ENCODE assay signal across 8 cellular contexts in genomic region chr9:77751341-77752091, GRCh38.
DNase-seq lines count a peak whose midpoint lies in the region; ATAC-seq and TF ChIP-seq lines count a peak whose summit lies in the region.

No MANE protein-coding gene starts in this region.

- H3K4me3 Mint-ChIP-seq in activated CD4-positive, alpha-beta T cell treated with anti-CD3 and anti-CD28 coated beads, Interleukin-2, amount 10 ng/mL, durations not matched to agents 7 days and 5 days = no peak overlapping the region
- H3K4me3 Mint-ChIP-seq in naive thymus-derived CD4-positive, alpha-beta T cell = no peak overlapping the region

- peak; percentile 63 for TF ChIP-seq CTCF in epithelial cell of proximal tubule (conservative IDR thresholded peaks at IDR 0.05; ENCODE audit: low read depth, low read length)

- H3K27me3 ChIP-seq in naive thymus-derived CD4-positive, alpha-beta T cell (ENCODE audit: control insufficient read depth in 2 of 2, insufficient read depth in 2 of 2, low read length in 2 of 2) = no peaks in the 10 kb centered on the region

- H3K36me3 ChIP-seq in naive thymus-derived CD4-positive, alpha-beta T cell (ENCODE audit: control insufficient read depth in 2 of 3, insufficient read depth in 3 of 3, low read length in 3 of 3) = no peaks in the 10 kb centered on the region

- H3K9me3 ChIP-seq in naive thymus-derived CD4-positive, alpha-beta T cell (ENCODE audit: control insufficient read depth in 2 of 3, low read length in 3 of 3) = no peaks in the 10 kb centered on the region

- CTCF ChIA-PET in activated CD4-positive, alpha-beta T cell treated with anti-CD3 and anti-CD28 coated beads, Interleukin-2, amount 10 ng/mL, durations not matched to agents 7 days and 5 days (lab: Charles Lee) = interaction anchor here (0.7 to 1.1 kb wide), 5 partner anchors 14 to 318 kb away, joined by 3 to 6 read pairs (median 3); no protein-coding TSS in a partner anchor
- CTCF ChIA-PET in naive thymus-derived CD4-positive, alpha-beta T cell (lab: Charles Lee) = interaction anchor here (0.9 kb wide), 1 partner anchor 13 kb away, joined by 3 read pairs; no protein-coding TSS in a partner anchor

- intact Hi-C loops in naive thymus-derived CD4-positive, alpha-beta T cell (cut with micrococcal nuclease) = loop anchor here (1.0 to 10.0 kb wide), 7 partner anchors 281 to 584 kb away; partner anchors contain the start of gene GNAQ (in 1 of the 2)

- in situ Hi-C loops in SK-MEL-5 (cut with HindIII; ENCODE audit: low pct_unique_long_range_greater_than_20kb, low sequenced_read_pairs) = no loop called here

- H3K4me1 Mint-ChIP-seq in activated CD4-positive, alpha-beta T cell treated with anti-CD3 and anti-CD28 coated beads, Interleukin-2, amount 10 ng/mL, durations not matched to agents 7 days and 5 days = peaks cover 15% of the 10 kb centered on the region
- H3K4me1 Mint-ChIP-seq in naive thymus-derived CD4-positive, alpha-beta T cell = peaks cover 15 to 34% (median 28%) of the 10 kb centered on the region in 7 donors

- H3K36me3 Mint-ChIP-seq in activated CD4-positive, alpha-beta T cell treated with anti-CD3 and anti-CD28 coated beads, Interleukin-2, amount 10 ng/mL, durations not matched to agents 7 days and 5 days (ENCODE audit: low read depth) = peaks cover 3% of the 10 kb centered on the region
- H3K36me3 Mint-ChIP-seq in naive thymus-derived CD4-positive, alpha-beta T cell = peaks cover 3 to 35% (median 12%) of the 10 kb centered on the region in 5 donors

- peak; percentile 42 for DNase-seq in activated CD4-positive, alpha-beta T cell treated with anti-CD3 and anti-CD28 coated beads, Interleukin-2, amount 10 ng/mL, durations not matched to agents 7 days and 5 days
- no peak for DNase-seq in activated CD4-positive, alpha-beta T cell treated with anti-CD3 and anti-CD28 coated beads, Interleukin-2, amount 50 U/mL, for 48 hours
- DNase-seq in MV-4-11 (lab: John Stamatoyannopoulos, UW) = peak; percentile 65
- peak; percentile 85 for DNase-seq in SK-MEL-5 (ENCODE audit: low read depth, low spot score)
- peak; percentile 12 for DNase-seq in epithelial cell of proximal tubule (ENCODE audit: low read depth)
- DNase-seq in naive thymus-derived CD4-positive, alpha-beta T cell = peak in 6 of 9 donors; percentile 4 to 28 (median 22)
- no peak for DNase-seq in GOT3 (lab: John Stamatoyannopoulos, UW)
- DNase-seq in ureter (ENCODE audit: low spot score) = no peak

- no peak overlapping the region for H3K4me3 ChIP-seq in epithelial cell of proximal tubule (ENCODE audit: low read depth, low read length)
- H3K4me3 ChIP-seq in naive thymus-derived CD4-positive, alpha-beta T cell (ENCODE audit: low read length) = no peak overlapping the region

- H3K4me1 ChIP-seq in naive thymus-derived CD4-positive, alpha-beta T cell (ENCODE audit: control insufficient read depth in 2 of 2, insufficient read depth in 2 of 2, low read length in 2 of 2) = no peaks in the 10 kb centered on the region

- POLR2A ChIA-PET in activated CD4-positive, alpha-beta T cell treated with anti-CD3 and anti-CD28 coated beads, Interleukin-2, amount 10 ng/mL, durations not matched to agents 7 days and 5 days (lab: Charles Lee) = no interaction called here
- POLR2A ChIA-PET in naive thymus-derived CD4-positive, alpha-beta T cell (lab: Charles Lee) = no interaction called here

- H3K9me3 Mint-ChIP-seq in activated CD4-positive, alpha-beta T cell treated with anti-CD3 and anti-CD28 coated beads, Interleukin-2, amount 10 ng/mL, durations not matched to agents 7 days and 5 days = no peaks in the 10 kb centered on the region
- H3K9me3 Mint-ChIP-seq in naive thymus-derived CD4-positive, alpha-beta T cell = peaks cover 0 to 2% (median 0%) of the 10 kb centered on the region in 11 donors

- no peaks in the 10 kb centered on the region for H3K27me3 Mint-ChIP-seq in activated CD4-positive, alpha-beta T cell treated with anti-CD3 and anti-CD28 coated beads, Interleukin-2, amount 10 ng/mL, durations not matched to agents 7 days and 5 days
- H3K27me3 Mint-ChIP-seq in naive thymus-derived CD4-positive, alpha-beta T cell = no peaks in the 10 kb centered on the region

- no peak overlapping the region for H3K27ac Mint-ChIP-seq in activated CD4-positive, alpha-beta T cell treated with anti-CD3 and anti-CD28 coated beads, Interleukin-2, amount 10 ng/mL, durations not matched to agents 7 days and 5 days
- peak overlapping the region in 5 of 9 donors; percentile 4 to 86 (median 29) for H3K27ac Mint-ChIP-seq in naive thymus-derived CD4-positive, alpha-beta T cell

- peak; percentile 57 for ATAC-seq in naive thymus-derived CD4-positive, alpha-beta T cell

- no peak overlapping the region for H3K27ac ChIP-seq in naive thymus-derived CD4-positive, alpha-beta T cell (ENCODE audit: low read depth, low read length)

Comparison
In these comparisons a context has a peak if more than half of its experiments do, and no peak if none do; other contexts are left out.
1. DNase-seq: peak in activated CD4-positive, alpha-beta T cell treated with anti-CD3 and anti-CD28 coated beads, Interleukin-2, amount 10 ng/mL, durations not matched to agents 7 days and 5 days (single experiment), MV-4-11 (single experiment), SK-MEL-5 (single experiment), epithelial cell of proximal tubule (single experiment) and naive thymus-derived CD4-positive, alpha-beta T cell (6 of 9); none in activated CD4-positive, alpha-beta T cell treated with anti-CD3 and anti-CD28 coated beads, Interleukin-2, amount 50 U/mL, for 48 hours (0 of 2), GOT3 (single experiment) and ureter (single experiment).